In the genomic region with DNA sequence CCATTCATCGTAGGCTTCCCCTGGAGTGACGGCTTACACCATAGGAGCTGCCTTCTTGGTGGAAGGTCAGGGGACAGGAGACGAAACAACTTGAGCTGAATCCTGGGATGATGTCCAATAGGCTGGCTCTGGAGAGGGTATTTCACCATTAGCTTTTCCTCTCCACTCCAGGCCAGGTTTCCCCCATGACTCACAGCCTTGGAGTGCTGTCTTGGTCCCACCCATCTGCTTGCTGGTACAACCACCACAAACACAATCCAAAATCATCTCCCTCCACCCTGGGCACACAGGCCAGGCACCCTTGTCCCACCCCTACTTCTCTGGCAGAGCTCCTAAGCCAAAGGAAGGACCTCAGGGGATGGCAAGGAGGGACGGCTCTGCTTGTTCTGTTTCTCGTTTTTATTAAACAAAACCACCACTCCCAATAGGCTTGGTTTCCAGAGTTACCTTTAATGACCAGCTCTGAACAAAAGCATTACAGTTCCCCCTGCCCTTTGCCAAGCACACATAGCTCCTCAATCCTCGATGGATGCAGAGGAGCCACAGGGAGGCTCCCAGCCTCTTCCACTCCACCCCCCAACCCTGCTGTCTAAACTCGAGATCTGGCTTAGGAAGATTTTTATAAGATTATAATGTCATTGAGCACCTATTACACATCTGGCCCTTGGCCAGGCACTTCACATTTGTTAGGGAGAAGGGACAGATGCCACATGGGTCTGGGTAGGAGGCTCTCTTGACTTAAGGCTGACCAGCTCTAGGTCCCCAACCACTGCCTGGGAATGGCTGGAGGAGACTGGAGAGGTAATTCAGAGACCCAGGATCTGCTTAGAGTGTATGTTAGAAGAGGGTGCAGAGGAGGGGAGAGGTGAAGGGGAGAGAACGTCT, we compare ENCODE assay signal across 10 cellular contexts. TPM values are rescaled to one million over a fixed set of nuclear protein-coding genes. Genes with fewer than 3 reads are reported as not detected.
DNase-seq lines count a peak whose midpoint lies in the region; ATAC-seq and TF ChIP-seq lines count a peak whose summit lies in the region.
"Had no signal": no experiment of that assay in that cellular context is flagged by ENCODE, and none has a peak within 500 bp of the region (broad histone marks: within the 10 kb centered on the region; RNA-seq: fewer than 3 reads in every experiment).

No MANE protein-coding gene starts in this region.

- peaks cover 8% of the 10 kb centered on the region for H3K79me2 ChIP-seq in GM23338 (replicated peaks; ENCODE audit: insufficient read depth)

- no peak for TF ChIP-seq CTCF in fibroblast of the aortic adventitia (IDR thresholded peaks at IDR 0.05; ENCODE audit: insufficient read depth, low read length)
- TF ChIP-seq CTCF in GM23338 (conservative IDR thresholded peaks at IDR 0.05; ENCODE audit: low read depth in 2 of 2) = no peak

- H3K4me2 ChIP-seq in GM23338 = no peak overlapping the region

- peaks cover 19% of the 10 kb centered on the region; the same call in 1 of the 2 replicates for H4K20me1 ChIP-seq in GM23338 (replicated peaks; ENCODE audit: insufficient read depth)

- H3K27me3 ChIP-seq in rectal smooth muscle tissue (ENCODE audit: control insufficient read depth, insufficient read depth, low read length) (no peaks in the 10 kb centered on the region), GM23338 (ENCODE audit: insufficient read depth) (no peaks in the 10 kb centered on the region)

- peaks cover 10% of the 10 kb centered on the region; the same call in 1 of the 2 replicates for H3F3A ChIP-seq in GM23338 (replicated peaks; ENCODE audit: low read depth)

- no peak overlapping the region for H3K27ac Mint-ChIP-seq in GM23338
- H3K27ac Mint-ChIP-seq in activated T-helper 1 cell treated with anti-CD3 and anti-CD28 coated beads, Interleukin-12 subunit alpha, Interleukin-12 subunit beta, Interleukin-2, Interleukin-4 antibody, amounts not matched to agents 30 ng/mL and 10 ng/mL and 1 ng/mL, durations not matched to agents 14 hours and 24 hours and 36 hours = no peak overlapping the region
- H3K27ac Mint-ChIP-seq: T-helper 2 cell treated with Interferon-gamma antibody and Interleukin-4, amounts not matched to agents 5 μg/mL and 100 μg/mL, for 36 hours had no signal

- peaks cover 12% of the 10 kb centered on the region for H3K27me3 Mint-ChIP-seq in GM23338 (ENCODE audit: insufficient read depth, low read depth, poor library complexity)
- peaks cover 4% of the 10 kb centered on the region for H3K27me3 Mint-ChIP-seq in activated T-helper 1 cell treated with anti-CD3 and anti-CD28 coated beads, Interleukin-12 subunit alpha, Interleukin-12 subunit beta, Interleukin-2, Interleukin-4 antibody, amounts not matched to agents 30 ng/mL and 10 ng/mL and 1 ng/mL, durations not matched to agents 14 hours and 24 hours and 36 hours (ENCODE audit: insufficient read depth)

- H3K36me3 ChIP-seq in rectal smooth muscle tissue (ENCODE audit: control insufficient read depth, insufficient read depth, low read length) = peaks cover 4% of the 10 kb centered on the region
- no peaks in the 10 kb centered on the region for H3K36me3 ChIP-seq in GM23338 (ENCODE audit: insufficient read depth)

- H3K4me3 ChIP-seq in fibroblast of the aortic adventitia (ENCODE audit: low read depth, low read length) = peak overlapping the region; percentile 31
- no peak overlapping the region for H3K4me3 ChIP-seq in rectal smooth muscle tissue (ENCODE audit: low read length)
- H3K4me3 ChIP-seq in GM23338 = no peak overlapping the region

- no peaks in the 10 kb centered on the region for H3K9me2 ChIP-seq in GM23338 (ENCODE audit: insufficient read depth)

- no peak overlapping the region for H2AFZ ChIP-seq in GM23338

- peaks cover 33% of the 10 kb centered on the region for H3K4me1 Mint-ChIP-seq in GM23338
- peaks cover 15% of the 10 kb centered on the region for H3K4me1 Mint-ChIP-seq in activated T-helper 1 cell treated with anti-CD3 and anti-CD28 coated beads, Interleukin-12 subunit alpha, Interleukin-12 subunit beta, Interleukin-2, Interleukin-4 antibody, amounts not matched to agents 30 ng/mL and 10 ng/mL and 1 ng/mL, durations not matched to agents 14 hours and 24 hours and 36 hours (ENCODE audit: low read depth)

- no peaks in the 10 kb centered on the region for H3K9me3 Mint-ChIP-seq in GM23338
- no peaks in the 10 kb centered on the region for H3K9me3 Mint-ChIP-seq in activated T-helper 1 cell treated with anti-CD3 and anti-CD28 coated beads, Interleukin-12 subunit alpha, Interleukin-12 subunit beta, Interleukin-2, Interleukin-4 antibody, amounts not matched to agents 30 ng/mL and 10 ng/mL and 1 ng/mL, durations not matched to agents 14 hours and 24 hours and 36 hours
- H3K9me3 Mint-ChIP-seq: T-helper 2 cell treated with Interferon-gamma antibody and Interleukin-4, amounts not matched to agents 5 μg/mL and 100 μg/mL, for 36 hours had no signal

- peak overlapping the region; percentile 77 for H3K27ac ChIP-seq in rectal smooth muscle tissue (ENCODE audit: low read depth, low read length)
- H3K27ac ChIP-seq in GM23338 (ENCODE audit: low read depth) = no peak overlapping the region
- H3K27ac ChIP-seq: HL-60 had no signal

- DNase-seq in EL = peak; percentile 95
- DNase-seq in T1000 (lab: John Stamatoyannopoulos, UW) = peak; percentile 62
- peak; percentile 98 for DNase-seq in fibroblast of the aortic adventitia (ENCODE audit: low read depth)
- DNase-seq in GM23338 (ENCODE audit: low spot score) = no peak
- DNase-seq in activated T-helper 1 cell treated with anti-CD3 and anti-CD28 coated beads, Interleukin-12 subunit alpha, Interleukin-12 subunit beta, Interleukin-2, Interleukin-4 antibody, amounts not matched to agents 30 ng/mL and 10 ng/mL and 1 ng/mL, durations not matched to agents 14 hours and 24 hours and 36 hours (ENCODE audit: low spot score) = no peak
- DNase-seq in stimulated activated CD4-positive, alpha-beta T cell treated with anti-CD3 and anti-CD28 coated beads, Interleukin-1b, Interleukin-23, amount 100 ng/mL, for 48 hours = no peak

- H3K4me3 Mint-ChIP-seq in GM23338 = no peak overlapping the region; the same call in 2 of the 3 replicates
- no peak overlapping the region for H3K4me3 Mint-ChIP-seq in activated T-helper 1 cell treated with anti-CD3 and anti-CD28 coated beads, Interleukin-12 subunit alpha, Interleukin-12 subunit beta, Interleukin-2, Interleukin-4 antibody, amounts not matched to agents 30 ng/mL and 10 ng/mL and 1 ng/mL, durations not matched to agents 14 hours and 24 hours and 36 hours
- H3K4me3 Mint-ChIP-seq: T-helper 2 cell treated with Interferon-gamma antibody and Interleukin-4, amounts not matched to agents 5 μg/mL and 100 μg/mL, for 36 hours had no signal

- ATAC-seq in GM21825 (IDR thresholded peaks at IDR 0.05; ENCODE audit: unreplicated experiment) (no peak), GM23338 (no peak)

- peaks cover 47% of the 10 kb centered on the region for H3K4me1 ChIP-seq in rectal smooth muscle tissue (ENCODE audit: control insufficient read depth, insufficient read depth, low read length)
- peaks cover 23% of the 10 kb centered on the region for H3K4me1 ChIP-seq in GM23338 (ENCODE audit: insufficient read depth)

- H3K36me3 Mint-ChIP-seq in GM23338 (ENCODE audit: low read depth) = no peaks in the 10 kb centered on the region
- no peaks in the 10 kb centered on the region for H3K36me3 Mint-ChIP-seq in activated T-helper 1 cell treated with anti-CD3 and anti-CD28 coated beads, Interleukin-12 subunit alpha, Interleukin-12 subunit beta, Interleukin-2, Interleukin-4 antibody, amounts not matched to agents 30 ng/mL and 10 ng/mL and 1 ng/mL, durations not matched to agents 14 hours and 24 hours and 36 hours (ENCODE audit: low read depth)

- H3K9ac ChIP-seq in rectal smooth muscle tissue (ENCODE audit: low read length) = no peak overlapping the region

- intact Hi-C loops in activated T-helper 1 cell treated with anti-CD3 and anti-CD28 coated beads, Interleukin-12 subunit alpha, Interleukin-12 subunit beta, Interleukin-2, Interleukin-4 antibody, amounts not matched to agents 30 ng/mL and 10 ng/mL and 1 ng/mL, durations not matched to agents 14 hours and 24 hours and 36 hours (cut with micrococcal nuclease) = loop anchor here (5.0 to 10.0 kb wide), 3 partner anchors 118 to 385 kb away; a partner anchor contains a TSS

TF ChIP-seq in GM23338, 12 proteins besides CTCF, POLR2A, EP300 and RAD21 (continues in another document):
- no peak for TF ChIP-seq ZNF114 (CRISPR knock-in tag; IDR thresholded peaks at IDR 0.05)
- TF ChIP-seq NANOG (IDR thresholded peaks at IDR 0.05; ENCODE audit: borderline replicate concordance) = no peak

RNA-seq across cellular contexts. Expression of a gene that starts 13.3 kb away (rescaled TPM):
- total RNA-seq in fibroblast of the aortic adventitia (ENCODE audit: low replicate concordance) = 639 and 721 TPM in 2 replicates
- 33.3 and 35.7 TPM in 2 replicates for total RNA-seq in GM23338 (2014; rRNA removed; shearing (Covaris generic))
- polyA plus RNA-seq in GM23338 (2016; fragmentation: Nextera tagmentation; extraction: Ambion mirVana) = 18.1 and 20.0 TPM in 2 replicates
- total RNA-seq in activated T-helper 1 cell treated with anti-CD3 and anti-CD28 coated beads, Interleukin-12 subunit alpha, Interleukin-12 subunit beta, Interleukin-2, Interleukin-4 antibody, amounts not matched to agents 30 ng/mL and 10 ng/mL and 1 ng/mL, durations not matched to agents 14 hours and 24 hours and 36 hours = 0.91 and 0.96 TPM in 2 replicates

RNA-seq across cellular contexts. Expression of a gene that starts 21.5 kb away (rescaled TPM):
- total RNA-seq in fibroblast of the aortic adventitia (ENCODE audit: low replicate concordance) = 103 and 137 TPM in 2 replicates
- 78.0 and 83.2 TPM in 2 replicates for total RNA-seq in GM23338 (2014; rRNA removed; shearing (Covaris generic))
- polyA plus RNA-seq in GM23338 (2016; fragmentation: Nextera tagmentation; extraction: Ambion mirVana) = 41.7 and 49.5 TPM in 2 replicates
- 240 and 241 TPM in 2 replicates for total RNA-seq in activated T-helper 1 cell treated with anti-CD3 and anti-CD28 coated beads, Interleukin-12 subunit alpha, Interleukin-12 subunit beta, Interleukin-2, Interleukin-4 antibody, amounts not matched to agents 30 ng/mL and 10 ng/mL and 1 ng/mL, durations not matched to agents 14 hours and 24 hours and 36 hours

RNA-seq across cellular contexts. Expression of a gene that starts 49.0 kb away (rescaled TPM):
- 40.0 and 60.6 TPM in 2 replicates for total RNA-seq in fibroblast of the aortic adventitia (ENCODE audit: low replicate concordance)
- total RNA-seq in GM23338 (2014; rRNA removed; shearing (Covaris generic)) = 42.3 and 42.8 TPM in 2 replicates
- polyA plus RNA-seq in GM23338 (2016; fragmentation: Nextera tagmentation; extraction: Ambion mirVana) = 23.9 and 25.8 TPM in 2 replicates
- total RNA-seq in activated T-helper 1 cell treated with anti-CD3 and anti-CD28 coated beads, Interleukin-12 subunit alpha, Interleukin-12 subunit beta, Interleukin-2, Interleukin-4 antibody, amounts not matched to agents 30 ng/mL and 10 ng/mL and 1 ng/mL, durations not matched to agents 14 hours and 24 hours and 36 hours = 23.2 and 27.1 TPM in 2 replicates

Comparison
In these comparisons a context has a peak if more than half of its experiments do, and no peak if none do; other contexts are left out.
1. DNase-seq: peak in EL (single experiment), T1000 (single experiment) and fibroblast of the aortic adventitia (single experiment); none in GM23338 (single experiment), activated T-helper 1 cell treated with anti-CD3 and anti-CD28 coated beads, Interleukin-12 subunit alpha, Interleukin-12 subunit beta, Interleukin-2, Interleukin-4 antibody, amounts not matched to agents 30 ng/mL and 10 ng/mL and 1 ng/mL, durations not matched to agents 14 hours and 24 hours and 36 hours (single experiment) and stimulated activated CD4-positive, alpha-beta T cell treated with anti-CD3 and anti-CD28 coated beads, Interleukin-1b, Interleukin-23, amount 100 ng/mL, for 48 hours (single experiment).
2. RNA of a gene that starts 13.3 kb away (total RNA-seq): 639 to 721 TPM in fibroblast of the aortic adventitia; 33.3 to 35.7 TPM in GM23338 and 0.91 to 0.96 TPM in activated T-helper 1 cell treated with anti-CD3 and anti-CD28 coated beads, Interleukin-12 subunit alpha, Interleukin-12 subunit beta, Interleukin-2, Interleukin-4 antibody, amounts not matched to agents 30 ng/mL and 10 ng/mL and 1 ng/mL, durations not matched to agents 14 hours and 24 hours and 36 hours; every median in the first group is over 10 times any median in the second.